In the genomic region with DNA sequence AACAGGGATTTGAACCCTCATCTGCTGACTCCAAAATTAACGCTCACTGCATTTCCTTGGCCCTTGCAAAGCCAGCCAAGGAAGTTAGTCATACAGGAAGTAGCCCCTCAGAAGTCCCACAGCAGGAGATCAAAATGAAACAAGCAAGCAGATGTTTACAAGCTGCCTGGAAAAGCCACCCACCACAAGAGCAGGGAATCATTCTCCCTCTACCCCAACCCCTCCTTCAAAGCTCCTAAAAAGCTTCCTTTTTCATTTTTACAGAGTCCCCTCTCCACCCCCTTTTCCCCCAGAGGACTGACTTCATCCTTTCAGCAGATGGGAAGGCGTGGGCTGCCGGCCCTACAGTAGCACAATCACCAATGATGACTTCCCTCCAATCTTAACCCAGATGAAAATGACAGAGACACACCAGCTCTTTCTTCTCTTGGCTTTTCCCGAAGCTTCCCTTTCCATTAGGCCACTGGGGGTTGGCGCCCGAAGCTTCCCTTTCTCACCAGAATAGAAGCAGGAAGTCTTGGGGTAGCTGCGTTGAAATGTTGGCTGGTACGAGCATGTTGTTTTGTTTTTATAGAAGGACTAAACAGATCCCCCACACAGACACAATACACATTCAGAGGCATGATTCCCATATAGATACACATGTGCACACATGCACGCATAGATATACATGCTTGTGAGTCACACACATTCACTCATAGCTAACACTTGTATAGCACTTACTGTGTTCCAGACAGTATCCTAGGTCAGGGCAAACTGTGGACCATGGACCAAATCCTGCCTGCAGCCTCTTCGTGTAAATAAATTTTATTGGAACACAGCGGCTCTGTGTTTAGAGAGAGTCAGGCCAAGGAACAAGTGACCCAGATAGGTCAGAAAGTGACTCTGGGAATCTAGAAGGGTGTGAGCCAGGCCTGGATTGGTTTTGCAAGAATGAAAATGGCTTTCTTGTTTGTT, we compare ENCODE assay signal across 8 cellular contexts. TPM values are rescaled to one million over a fixed set of nuclear protein-coding genes. Genes with fewer than 3 reads are reported as not detected.
DNase-seq lines count a peak whose midpoint lies in the region; ATAC-seq and TF ChIP-seq lines count a peak whose summit lies in the region.

No MANE protein-coding gene starts in this region.

- no peak for TF ChIP-seq POLR2A in esophagus squamous epithelium (IDR thresholded peaks at IDR 0.05)

- peak; percentile 33 to 36 for ATAC-seq in activated T-cell treated with anti-CD3 and anti-CD28 coated beads, Interleukin-2, amount 50 U/mL, for 72 hours (replicated peaks in 1 of 2)
- ATAC-seq in SK-N-SH treated with all-trans-retinoic acid at 6 μM for 48 hours (peak; percentile 78), GM21825 (IDR thresholded peaks at IDR 0.05; ENCODE audit: unreplicated experiment) (no peak), GM18519 (IDR thresholded peaks at IDR 0.05; ENCODE audit: low FRiP score, unreplicated experiment) (no peak)

- DNase-seq in activated T-cell treated with anti-CD3 and anti-CD28 coated beads, Interleukin-2, amount 50 U/mL, for 72 hours = no peak
- no peak for DNase-seq in activated T-cell treated with anti-CD3 and anti-CD28 coated beads, Interleukin-2, amount 50 U/mL, for 1 hour
- DNase-seq in esophagus squamous epithelium (lab: John Stamatoyannopoulos, UW) (no peak), cerebellum (ENCODE audit: low spot score) (no peak)

- H3K9me3 ChIP-seq in esophagus squamous epithelium = peaks cover 0 to 4% (median 0%) of the 10 kb centered on the region in 3 donors

- 30% methylated on average over 11 of the region's 11 CpGs for WGBS in esophagus squamous epithelium, 2 donors

- peaks cover 47% of the 10 kb centered on the region for H3K4me1 Mint-ChIP-seq in activated T-cell treated with anti-CD3 and anti-CD28 coated beads, Interleukin-2, amount 50 U/mL, for 72 hours (ENCODE audit: low read depth)
- H3K4me1 Mint-ChIP-seq in nephron = peaks cover 37% of the 10 kb centered on the region

- TF ChIP-seq CTCF in esophagus squamous epithelium (IDR thresholded peaks at IDR 0.05) = no peak
- TF ChIP-seq CTCF in nephron (IDR thresholded peaks at IDR 0.05; ENCODE audit: unreplicated experiment in 3 of 3) = no peak

- H3K27me3 ChIP-seq in esophagus squamous epithelium = no peaks in the 10 kb centered on the region

- peaks cover 40 to 79% (median 48%) of the 10 kb centered on the region in 3 donors for H3K4me1 ChIP-seq in esophagus squamous epithelium

- H3K36me3 Mint-ChIP-seq in activated T-cell treated with anti-CD3 and anti-CD28 coated beads, Interleukin-2, amount 50 U/mL, for 72 hours (ENCODE audit: insufficient read depth in 2 of 2) = no peaks in the 10 kb centered on the region
- peaks cover 4% of the 10 kb centered on the region for H3K36me3 Mint-ChIP-seq in nephron (ENCODE audit: low read depth)

- intact Hi-C loops in esophagus squamous epithelium (cut with DNase I) = no loop called here

- H3K36me3 ChIP-seq in esophagus squamous epithelium = no peaks in the 10 kb centered on the region

- H3K4me3 ChIP-seq in esophagus squamous epithelium = peak overlapping the region in 1 of 4 donors; percentile 29

- H3K9me3 Mint-ChIP-seq in activated T-cell treated with anti-CD3 and anti-CD28 coated beads, Interleukin-2, amount 50 U/mL, for 72 hours = no peaks in the 10 kb centered on the region
- H3K9me3 Mint-ChIP-seq in nephron = peaks cover 2% of the 10 kb centered on the region

- H3K27ac ChIP-seq in esophagus squamous epithelium = peak overlapping the region; percentile 59 to 85 (median 76)

- H3K4me3 Mint-ChIP-seq in activated T-cell treated with anti-CD3 and anti-CD28 coated beads, Interleukin-2, amount 50 U/mL, for 72 hours = peak overlapping the region; percentile 69 to 73
- peak overlapping the region in 2 of 3 experiments; percentile 0 to 13 for H3K4me3 Mint-ChIP-seq in nephron

- H3K27ac Mint-ChIP-seq in activated T-cell treated with anti-CD3 and anti-CD28 coated beads, Interleukin-2, amount 50 U/mL, for 72 hours = peak overlapping the region; percentile 53
- peak overlapping the region; percentile 90 to 97 (median 95) for H3K27ac Mint-ChIP-seq in nephron

- peaks cover 5% of the 10 kb centered on the region for H3K27me3 Mint-ChIP-seq in activated T-cell treated with anti-CD3 and anti-CD28 coated beads, Interleukin-2, amount 50 U/mL, for 72 hours (ENCODE audit: low read depth)
- H3K27me3 Mint-ChIP-seq in nephron (ENCODE audit: low read depth) = no peaks in the 10 kb centered on the region

TF ChIP-seq in SK-N-SH treated with all-trans-retinoic acid at 6 μM for 48 hours, 23 proteins besides CTCF, POLR2A, EP300 and RAD21 (continues in another document):
- TF ChIP-seq TSHZ2 (CRISPR knock-in tag; IDR thresholded peaks at IDR 0.05) (no peak), TOX (CRISPR knock-in tag; IDR thresholded peaks at IDR 0.05; ENCODE audit: borderline replicate concordance) (no peak), POU6F1 (CRISPR knock-in tag; IDR thresholded peaks at IDR 0.05; ENCODE audit: borderline replicate concordance, low read depth) (no peak), ZNF8 (CRISPR knock-in tag; IDR thresholded peaks at IDR 0.05) (no peak), BACH2 (CRISPR knock-in tag; IDR thresholded peaks at IDR 0.05; ENCODE audit: borderline replicate concordance) (no peak), ZFP30 (CRISPR knock-in tag; IDR thresholded peaks at IDR 0.05) (no peak), GLIS3 (CRISPR knock-in tag; IDR thresholded peaks at IDR 0.05) (no peak), SNAI2 (CRISPR knock-in tag; IDR thresholded peaks at IDR 0.05) (no peak), ESRRG (CRISPR knock-in tag; IDR thresholded peaks at IDR 0.05) (no peak), ZFP3 (CRISPR knock-in tag; IDR thresholded peaks at IDR 0.05) (no peak), ZNF565 (CRISPR knock-in tag; conservative IDR thresholded peaks at IDR 0.05; ENCODE audit: low read depth) (no peak), ZNF70 (CRISPR knock-in tag; IDR thresholded peaks at IDR 0.05) (no peak), OSR1 (CRISPR knock-in tag; IDR thresholded peaks at IDR 0.05) (no peak)
- TF ChIP-seq, protein P1, sequence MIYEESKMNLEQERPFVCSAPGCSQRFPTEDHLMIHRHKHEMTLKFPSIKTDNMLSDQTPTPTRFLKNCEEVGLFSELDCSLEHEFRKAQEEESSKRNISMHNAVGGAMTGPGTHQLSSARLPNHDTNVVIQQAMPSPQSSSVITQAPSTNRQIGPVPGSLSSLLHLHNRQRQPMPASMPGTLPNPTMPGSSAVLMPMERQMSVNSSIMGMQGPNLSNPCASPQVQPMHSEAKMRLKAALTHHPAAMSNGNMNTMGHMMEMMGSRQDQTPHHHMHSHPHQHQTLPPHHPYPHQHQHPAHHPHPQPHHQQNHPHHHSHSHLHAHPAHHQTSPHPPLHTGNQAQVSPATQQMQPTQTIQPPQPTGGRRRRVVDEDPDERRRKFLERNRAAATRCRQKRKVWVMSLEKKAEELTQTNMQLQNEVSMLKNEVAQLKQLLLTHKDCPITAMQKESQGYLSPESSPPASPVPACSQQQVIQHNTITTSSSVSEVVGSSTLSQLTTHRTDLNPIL (CRISPR knock-in tag; IDR thresholded peaks at IDR 0.05; ENCODE audit: low read depth) = no peak

RNA-seq across cellular contexts. Expression of gene ITPRIPL2, which starts 17.4 kb away (rescaled TPM):
- total RNA-seq in activated T-cell treated with anti-CD3 and anti-CD28 coated beads, Interleukin-2, amount 50 U/mL, for 72 hours = 1 to 10 TPM; 6.7 to 9.3 TPM
- total RNA-seq in esophagus squamous epithelium (10 to 100 TPM; 18.3 to 78.6 (median 42.4) TPM), cerebellum (4.9 TPM)

RNA-seq across cellular contexts. Expression of gene SYT17, which starts 36.9 kb away (rescaled TPM):
- total RNA-seq in activated T-cell treated with anti-CD3 and anti-CD28 coated beads, Interleukin-2, amount 50 U/mL, for 72 hours = under 1 TPM; 0.36 to 0.39 TPM
- total RNA-seq in esophagus squamous epithelium = 1 to 10 TPM in 3 of 4 donors, under 1 TPM in 1; 0.88 to 7.6 (median 4.7) TPM
- 4.6 TPM for total RNA-seq in cerebellum

Comparison
In these comparisons a context has a peak if more than half of its experiments do, and no peak if none do; other contexts are left out.
1. ATAC-seq: peak in activated T-cell treated with anti-CD3 and anti-CD28 coated beads, Interleukin-2, amount 50 U/mL, for 72 hours (2 of 2) and SK-N-SH treated with all-trans-retinoic acid at 6 μM for 48 hours (single experiment); none in GM21825 (single experiment) and GM18519 (single experiment).